Comparison of ENCODE assay signal across 29 cellular contexts in the genomic region with DNA sequence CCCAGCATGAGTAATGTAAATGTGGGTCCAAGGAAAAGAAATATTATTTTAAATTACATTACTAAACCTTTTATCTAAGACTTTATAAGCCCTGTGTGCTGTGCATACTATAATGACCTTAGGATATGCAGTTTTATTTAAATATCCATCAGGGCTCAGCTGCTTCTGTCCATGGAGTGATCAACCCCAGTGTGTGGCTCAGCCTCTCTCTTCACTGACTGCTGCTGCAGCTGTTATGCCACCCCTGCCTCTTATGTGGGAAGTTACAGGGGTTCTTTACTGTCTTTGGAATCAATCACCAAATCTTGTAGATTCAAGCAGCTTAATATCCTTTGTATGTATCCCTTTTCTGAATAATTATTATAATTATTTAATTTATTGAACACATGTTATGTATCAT. TPM values are rescaled to one million over a fixed set of nuclear protein-coding genes. Genes with fewer than 3 reads are reported as not detected.
"Had no signal": no experiment of that assay in that cellular context is flagged by ENCODE, and none has a peak within 500 bp of the region (broad histone marks: within the 10 kb centered on the region; RNA-seq: fewer than 3 reads in every experiment).

No MANE protein-coding gene starts in this region.

- H3K4me3 Mint-ChIP-seq: T-cell; T-helper 1 cell treated with Interleukin-12 subunit alpha and Interleukin-12 subunit beta and Interleukin-4 antibody, amounts not matched to agents 30 μg/mL and 1 μg/mL, for 36 hours had no signal

- H3K9me3 ChIP-seq: MG63, SJSA1 had no signal

- H3K36me3 Mint-ChIP-seq: T-cell had no signal

- H3K4me3 ChIP-seq: MG63, SJSA1, SK-N-MC had no signal

- H3K36me3 ChIP-seq: MG63, SJSA1 had no signal

- H3K27me3 Mint-ChIP-seq: T-cell had no signal

- H3K27ac Mint-ChIP-seq: T-cell; T-helper 1 cell treated with Interleukin-12 subunit alpha and Interleukin-12 subunit beta and Interleukin-4 antibody, amounts not matched to agents 30 μg/mL and 1 μg/mL, for 36 hours had no signal

- H3K27ac ChIP-seq: RWPE1, SJSA1, SK-N-MC had no signal

- H3K4me1 Mint-ChIP-seq: T-cell had no signal

- ATAC-seq: Panc1, PC-3, Right ventricle myocardium inferior, T-cell had no signal

- H3K27me3 ChIP-seq: MG63, SJSA1 had no signal

- DNase-seq: KBM-7; MG63; NCI-H1092; NCI-H1105 treated with DMSO at 0.1 percent for 48 hours; NCI-H1417 treated with DMSO at 0.1 percent for 48 hours; NCI-H146; NCI-H1694 treated with DMSO at 0.1 percent for 48 hours; NCI-H1930; NCI-H2081; NCI-H2171; NCI-H226; NCI-H446; NCI-H510A; NCI-H524 treated with DMSO at 0.1 percent for 48 hours; NCI-H69; NCI-H774; NK-92 treated with Interleukin-12 subunit alpha and Interleukin-12 subunit beta, amount 100 ng/mL, for 24 hours; PC-3; SHP77 treated with DMSO at 0.1 percent for 48 hours; SW 1271; T-cell had no signal

- H3K9me3 Mint-ChIP-seq: T-helper 1 cell treated with Interleukin-12 subunit alpha and Interleukin-12 subunit beta and Interleukin-4 antibody, amounts not matched to agents 30 μg/mL and 1 μg/mL, for 36 hours had no signal

RNA-seq across cellular contexts. Expression of a gene that starts 54.4 kb away (rescaled TPM):
- total RNA-seq: HT-29, OCI-LY7, PC-3 had no signal
